In the genomic region with DNA sequence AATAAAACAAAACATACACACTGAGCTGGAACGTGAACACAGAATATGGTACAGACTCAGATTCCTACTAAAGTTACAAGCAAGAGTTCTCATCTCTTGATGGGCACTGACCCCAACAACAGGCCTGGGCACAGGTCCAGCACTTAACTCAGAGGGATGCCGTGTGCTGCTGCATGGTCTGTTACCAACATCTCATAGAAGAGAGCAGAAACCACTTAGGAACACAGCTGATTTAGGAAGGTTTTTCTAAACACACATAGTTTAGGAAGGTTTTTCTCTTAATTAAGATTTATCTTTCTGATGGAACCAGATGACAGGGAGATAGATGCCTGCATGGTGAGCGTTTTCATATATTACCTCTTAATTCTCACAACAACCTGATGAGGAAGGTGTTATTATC, we compare ENCODE assay signal across 8 cellular contexts. TPM values are rescaled to one million over a fixed set of nuclear protein-coding genes. Genes with fewer than 3 reads are reported as not detected.
DNase-seq lines count a peak whose midpoint lies in the region; ATAC-seq and TF ChIP-seq lines count a peak whose summit lies in the region.

No MANE protein-coding gene starts in this region.

- DNase-seq in T-helper 1 cell: no peak
- peak; percentile 33 for DNase-seq in NCI-H460 (ENCODE audit: extremely low read depth, low read depth)
- DNase-seq in mammary epithelial cell: peak; percentile 36
- no peak for DNase-seq in naive B cell
- no peak for DNase-seq in GF-D8 (lab: John Stamatoyannopoulos, UW)
- no peak for DNase-seq in HPDE6-E6E7 (ENCODE audit: extremely low spot score)
- no peak for DNase-seq in stimulated activated CD4-positive, alpha-beta T cell treated with anti-CD3 and anti-CD28 coated beads, Interleukin-2, amount 100 ng/mL, for 24 hours

- peak overlapping the region; percentile 93 for H3K4me2 ChIP-seq in mammary epithelial cell (ENCODE audit: insufficient read depth, low read depth, low read length)

- H3K27me3 Mint-ChIP-seq in T-helper 1 cell treated with Interleukin-12 subunit alpha and Interleukin-12 subunit beta and Interleukin-4 antibody, amounts not matched to agents 30 μg/mL and 1 μg/mL, for 36 hours (ENCODE audit: low read depth): peaks cover 14% of the 10 kb centered on the region
- H3K27me3 Mint-ChIP-seq in naive B cell: peaks cover 0 to 7% (median 0%) of the 10 kb centered on the region in 3 donors

- H3K9me3 Mint-ChIP-seq in T-helper 1 cell treated with Interleukin-12 subunit alpha and Interleukin-12 subunit beta and Interleukin-4 antibody, amounts not matched to agents 30 μg/mL and 1 μg/mL, for 36 hours: peaks cover 6% of the 10 kb centered on the region
- peaks cover 0 to 3% (median 0%) of the 10 kb centered on the region in 7 donors for H3K9me3 Mint-ChIP-seq in naive B cell

- H4K20me1 ChIP-seq in mammary epithelial cell (ENCODE audit: insufficient read depth, low read length): peaks cover 1% of the 10 kb centered on the region

- peak overlapping the region; percentile 81 for H3K4me3 Mint-ChIP-seq in T-helper 1 cell treated with Interleukin-12 subunit alpha and Interleukin-12 subunit beta and Interleukin-4 antibody, amounts not matched to agents 30 μg/mL and 1 μg/mL, for 36 hours
- peak overlapping the region; percentile 21 to 97 (median 62) for H3K4me3 Mint-ChIP-seq in naive B cell

- no peak overlapping the region for H2AFZ ChIP-seq in mammary epithelial cell (ENCODE audit: low read depth, low read length)

- in situ Hi-C loops in mammary epithelial cell (cut with MboI; ENCODE audit: low sequenced_read_pairs in 2 of 2): no loop called here

- peak overlapping the region; percentile 82 for H3K9ac ChIP-seq in mammary epithelial cell (ENCODE audit: insufficient read depth, low read length)

- no TSS peak for BruUV-seq in mammary epithelial cell (replicated peaks; lab: Mats Ljungman, UMichigan)

- H3K4me3 ChIP-seq in mammary epithelial cell (replicated peaks in 1 of 3; ENCODE audit: insufficient read depth in 1 of 3, low read depth in 2 of 3, low read length in 3 of 3): peak overlapping the region; percentile 50 to 90 (median 78)

- peaks cover 21% of the 10 kb centered on the region for H3K4me1 ChIP-seq in mammary epithelial cell (ENCODE audit: insufficient read depth, low read length)

- no peak for ATAC-seq in naive B cell (ENCODE audit: low read depth in 2 of 2)

- WGBS in mammary epithelial cell (ENCODE audit: low coverage, missing lambda C conversion rate): 0% methylated on average over 3 of the region's 3 CpGs

- H3K27me3 ChIP-seq in mammary epithelial cell (ENCODE audit: insufficient read depth, low read length): no peaks in the 10 kb centered on the region

- H3K79me2 ChIP-seq in mammary epithelial cell (ENCODE audit: insufficient read depth, low read length): peaks cover 65% of the 10 kb centered on the region

- peaks cover 12% of the 10 kb centered on the region for H3K36me3 Mint-ChIP-seq in T-helper 1 cell treated with Interleukin-12 subunit alpha and Interleukin-12 subunit beta and Interleukin-4 antibody, amounts not matched to agents 30 μg/mL and 1 μg/mL, for 36 hours (ENCODE audit: low read depth)
- no peaks in the 10 kb centered on the region for H3K36me3 Mint-ChIP-seq in naive B cell

- H3K4me1 Mint-ChIP-seq in T-helper 1 cell treated with Interleukin-12 subunit alpha and Interleukin-12 subunit beta and Interleukin-4 antibody, amounts not matched to agents 30 μg/mL and 1 μg/mL, for 36 hours (ENCODE audit: low read depth): peaks cover 38% of the 10 kb centered on the region
- H3K4me1 Mint-ChIP-seq in naive B cell: peaks cover 23 to 30% (median 29%) of the 10 kb centered on the region in 3 donors

- CTCF ChIA-PET in mammary epithelial cell (lab: Charles Lee; ENCODE audit: low non-redundant PET): interaction anchor here (0.6 kb wide), 1 partner anchor 36 kb away, joined by 3 read pairs; no protein-coding TSS in a partner anchor

- H3K27ac Mint-ChIP-seq in T-helper 1 cell treated with Interleukin-12 subunit alpha and Interleukin-12 subunit beta and Interleukin-4 antibody, amounts not matched to agents 30 μg/mL and 1 μg/mL, for 36 hours: peak overlapping the region; percentile 5
- no peak overlapping the region for H3K27ac Mint-ChIP-seq in naive B cell

- H3K27ac ChIP-seq in mammary epithelial cell (ENCODE audit: insufficient read depth, low read depth, low read length): peak overlapping the region; percentile 88

- peaks cover 4% of the 10 kb centered on the region for H3K36me3 ChIP-seq in mammary epithelial cell (ENCODE audit: insufficient read depth, low read length)

- dilution Hi-C loops in mammary epithelial cell (cut with HindIII; ENCODE audit: low sequenced_read_pairs): no loop called here

- no peaks in the 10 kb centered on the region for H3K9me3 ChIP-seq in mammary epithelial cell (replicated peaks; ENCODE audit: insufficient read depth, low read length)

- no peak for TF ChIP-seq CTCF in mammary epithelial cell (conservative IDR thresholded peaks at IDR 0.05 in 1 of 2, IDR thresholded peaks at IDR 0.05 in 1 of 2; ENCODE audit: extremely low read depth in 1 of 2, insufficient read depth in 1 of 2, low read depth in 1 of 2, low read length in 2 of 2)

- intact Hi-C loops in mammary epithelial cell (cut with micrococcal nuclease): loop anchor here (2.0 to 10.0 kb wide), 4 partner anchors 29 to 511 kb away; a partner anchor contains a TSS

RNA-seq across cellular contexts. Expression of a gene that starts 1.5 kb away (rescaled TPM):
- total RNA-seq in NCI-H460 (2014; rRNA removed; shearing (Covaris generic)): 89.8 and 95.4 TPM in 2 replicates
- polyA plus RNA-seq in NCI-H460 (2014; cell fraction: nucleus; rRNA removed): 45.1 and 57.1 TPM in 2 replicates
- 100 to 1,000 TPM in 1 of 2 donors, 10 to 100 TPM in 1; 96.5 to 129 TPM for total RNA-seq in mammary epithelial cell
- polyA plus RNA-seq in mammary epithelial cell (108 TPM), naive B cell (ENCODE audit: low read depth in 6 of 6) (10 to 100 TPM in 2 of 6 donors, 1 to 10 TPM in 4; 5.9 to 13.6 (median 9.7) TPM)
- polyA minus RNA-seq in mammary epithelial cell: 123 TPM

RNA-seq across cellular contexts. Expression of a gene that starts 28.7 kb away (rescaled TPM):
- 57.7 and 61.2 TPM in 2 replicates for total RNA-seq in NCI-H460 (2014; rRNA removed; shearing (Covaris generic))
- 25.3 and 34.6 TPM in 2 replicates for polyA plus RNA-seq in NCI-H460 (2014; cell fraction: nucleus; rRNA removed)
- 10 to 100 TPM; 40.5 to 74.9 TPM for total RNA-seq in mammary epithelial cell
- polyA plus RNA-seq in mammary epithelial cell (22.1 TPM), naive B cell (ENCODE audit: low read depth in 6 of 6) (10 to 100 TPM; 71.1 to 87.9 (median 83.6) TPM)
- polyA minus RNA-seq in mammary epithelial cell: 12.2 TPM

Comparison
In these comparisons a context has a peak if more than half of its experiments do, and no peak if none do; other contexts are left out.
1. DNase-seq: peak in NCI-H460 (single experiment) and mammary epithelial cell (single experiment); none in T-helper 1 cell (0 of 5), naive B cell (single experiment), GF-D8 (single experiment), HPDE6-E6E7 (single experiment) and stimulated activated CD4-positive, alpha-beta T cell treated with anti-CD3 and anti-CD28 coated beads, Interleukin-2, amount 100 ng/mL, for 24 hours (0 of 2).